In the genomic region with DNA sequence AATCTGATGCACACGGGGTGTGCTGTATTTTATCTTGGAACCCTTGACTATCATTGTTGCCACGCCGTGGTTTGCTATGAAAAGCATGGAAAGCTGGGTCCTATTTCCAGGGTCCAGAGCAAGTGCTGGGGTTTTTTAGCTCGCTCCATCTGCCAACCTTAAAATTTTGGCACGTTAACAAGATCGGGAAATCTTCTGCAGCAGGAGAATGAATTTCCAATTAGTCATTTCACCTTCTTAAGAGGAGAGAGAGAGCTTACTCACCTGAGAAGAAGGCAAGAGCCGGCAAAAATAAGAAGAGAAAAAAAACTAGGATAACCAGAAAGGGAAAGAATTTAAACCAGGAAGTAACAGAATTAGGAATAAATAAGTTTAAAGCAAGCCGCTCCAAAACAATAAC, we compare ENCODE assay signal across 19 cellular contexts.
DNase-seq lines count a peak whose midpoint lies in the region; ATAC-seq, FAIRE-seq and TF ChIP-seq lines count a peak whose summit lies in the region.
"Had no signal": no experiment of that assay in that cellular context is flagged by ENCODE, and none has a peak within 500 bp of the region (broad histone marks: within the 10 kb centered on the region; RNA-seq: fewer than 3 reads in every experiment).

No MANE protein-coding gene starts in this region.

- H2BK5ac ChIP-seq in mesendoderm (ENCODE audit: low read length), result no peak overlapping the region

- H3K79me2 ChIP-seq in mesendoderm (ENCODE audit: control insufficient read depth, insufficient read depth, low read length), result no peaks in the 10 kb centered on the region

- H3K9ac ChIP-seq in ES-I3 (ENCODE audit: low read depth, low read length), result peak overlapping the region; percentile 39; the same call in 1 of the 2 replicates
- H3K9ac ChIP-seq in mesendoderm (ENCODE audit: low read length), result no peak overlapping the region

- WGBS in mesendoderm (ENCODE audit: extremely low coverage, insufficient coverage, low lambda C conversion rate), result no CpG with 5 or more reads among the region's 8 CpGs

- H3K27me3 Mint-ChIP-seq in T-helper 2 cell treated with Interferon-gamma antibody and Interleukin-4, amounts not matched to agents 5 μg/mL and 100 μg/mL, for 36 hours (ENCODE audit: low read depth), result peaks cover 16% of the 10 kb centered on the region

- H3K4me2 ChIP-seq in mesendoderm (ENCODE audit: low read length), result no peak overlapping the region

- DNase-seq in NCI-H226 (peak; percentile 79), bronchial epithelial cell (ENCODE audit: low read depth) (peak; percentile 92), mesendoderm (peak; percentile 19), putamen (ENCODE audit: low spot score) (no peak)
- no peak for DNase-seq in T-helper 2 cell treated with Interferon-gamma antibody and Interleukin-4, amounts not matched to agents 5 μg/mL and 100 μg/mL, for 36 hours (ENCODE audit: low spot score)
- DNase-seq in stimulated activated effector memory CD8-positive, alpha-beta T cell treated with anti-CD3 and anti-CD28 coated beads, Interleukin-12 subunit alpha, Interleukin-12 subunit beta, amount 100 ng/mL, for 72 hours (ENCODE audit: low spot score in 2 of 2), result no peak
- DNase-seq: activated CD4-positive, alpha-beta T cell treated with anti-CD3 and anti-CD28 coated beads, Interleukin-2, amount 50 U/mL, for 4 hours; activated naive CD4-positive, alpha-beta T cell treated with anti-CD3 and anti-CD28 coated beads, Interleukin-2, amount 10 ng/mL, durations not matched to agents 7 days and 5 days; body of pancreas; CD4-positive, alpha-beta T cell; heart left ventricle; NCI-H2081; NCI-H510A treated with DMSO at 0.1 percent for 48 hours; nucleus accumbens; stimulated activated CD4-positive, alpha-beta T cell treated with anti-CD3 and anti-CD28 coated beads, Interleukin-2, amount 100 ng/mL, for 48 hours; substantia nigra had no signal

- no peaks in the 10 kb centered on the region for H3K4me1 Mint-ChIP-seq in T-helper 2 cell treated with Interferon-gamma antibody and Interleukin-4, amounts not matched to agents 5 μg/mL and 100 μg/mL, for 36 hours (ENCODE audit: low read depth)
- no peaks in the 10 kb centered on the region for H3K4me1 Mint-ChIP-seq in stimulated activated effector memory CD8-positive, alpha-beta T cell treated with anti-CD3 and anti-CD28 coated beads, Interleukin-12 subunit alpha, Interleukin-12 subunit beta, amount 100 ng/mL, for 72 hours
- H3K4me1 Mint-ChIP-seq: activated naive CD4-positive, alpha-beta T cell treated with anti-CD3 and anti-CD28 coated beads, Interleukin-2, amount 10 ng/mL, durations not matched to agents 7 days and 5 days had no signal

- no peak for ATAC-seq in stimulated activated effector memory CD8-positive, alpha-beta T cell treated with anti-CD3 and anti-CD28 coated beads, Interleukin-12 subunit alpha, Interleukin-12 subunit beta, amount 100 ng/mL, for 72 hours
- ATAC-seq in HG02642 (IDR thresholded peaks at IDR 0.05; ENCODE audit: poor library complexity, unreplicated experiment), result no peak
- ATAC-seq: body of pancreas, esophagus mucosa, heart left ventricle had no signal

- no peak overlapping the region for H2AK5ac ChIP-seq in mesendoderm (ENCODE audit: low read length)

- peak overlapping the region; percentile 66 for H3K27ac ChIP-seq in mesendoderm (ENCODE audit: low read depth, low read length)
- H3K27ac ChIP-seq: body of pancreas had no signal

- FAIRE-seq in bronchial epithelial cell (lab: Jason Lieb, UNC), result no peak

- no peak overlapping the region for H3K4me3 Mint-ChIP-seq in T-helper 2 cell treated with Interferon-gamma antibody and Interleukin-4, amounts not matched to agents 5 μg/mL and 100 μg/mL, for 36 hours
- H3K4me3 Mint-ChIP-seq in stimulated activated effector memory CD8-positive, alpha-beta T cell treated with anti-CD3 and anti-CD28 coated beads, Interleukin-12 subunit alpha, Interleukin-12 subunit beta, amount 100 ng/mL, for 72 hours, result no peak overlapping the region
- H3K4me3 Mint-ChIP-seq: activated naive CD4-positive, alpha-beta T cell treated with anti-CD3 and anti-CD28 coated beads, Interleukin-2, amount 10 ng/mL, durations not matched to agents 7 days and 5 days; CD4-positive, alpha-beta T cell had no signal

- H3K36me3 ChIP-seq in ES-I3 (ENCODE audit: insufficient read depth, low read length), result no peaks in the 10 kb centered on the region
- H3K36me3 ChIP-seq in bronchial epithelial cell (ENCODE audit: control insufficient read depth, insufficient read depth, low read length), result no peaks in the 10 kb centered on the region
- no peaks in the 10 kb centered on the region for H3K36me3 ChIP-seq in mesendoderm (ENCODE audit: control insufficient read depth, insufficient read depth, low read length)
- H3K36me3 ChIP-seq: heart left ventricle had no signal

- H3K56ac ChIP-seq in mesendoderm (ENCODE audit: low read length), result no peak overlapping the region

- no peak for TF ChIP-seq CTCF in bronchial epithelial cell (IDR thresholded peaks at IDR 0.05; ENCODE audit: insufficient read depth, low read length, severe bottlenecking)

- H3K23ac ChIP-seq in mesendoderm (ENCODE audit: low read length), result no peak overlapping the region

- H3K27ac Mint-ChIP-seq in T-helper 2 cell treated with Interferon-gamma antibody and Interleukin-4, amounts not matched to agents 5 μg/mL and 100 μg/mL, for 36 hours, result no peak overlapping the region
- H3K27ac Mint-ChIP-seq in stimulated activated effector memory CD8-positive, alpha-beta T cell treated with anti-CD3 and anti-CD28 coated beads, Interleukin-12 subunit alpha, Interleukin-12 subunit beta, amount 100 ng/mL, for 72 hours, result no peak overlapping the region
- H3K27ac Mint-ChIP-seq: activated naive CD4-positive, alpha-beta T cell treated with anti-CD3 and anti-CD28 coated beads, Interleukin-2, amount 10 ng/mL, durations not matched to agents 7 days and 5 days; CD4-positive, alpha-beta T cell had no signal

- H4K8ac ChIP-seq in mesendoderm (ENCODE audit: low read depth, low read length), result no peak overlapping the region

- H3K4me3 ChIP-seq in bronchial epithelial cell (ENCODE audit: low read depth, low read length) (no peak overlapping the region), mesendoderm (ENCODE audit: low read length) (no peak overlapping the region)
- H3K4me3 ChIP-seq: body of pancreas had no signal

- H4K5ac ChIP-seq in mesendoderm (ENCODE audit: low read length), result no peak overlapping the region

- no peak overlapping the region for H2BK120ac ChIP-seq in mesendoderm (ENCODE audit: low read depth, low read length)

- no peak overlapping the region for H2BK15ac ChIP-seq in mesendoderm (replicated peaks; ENCODE audit: low read depth)

- H3K9me3 ChIP-seq in ES-I3 (ENCODE audit: control insufficient read depth, insufficient read depth, low read length), result no peaks in the 10 kb centered on the region
- H3K9me3 ChIP-seq: body of pancreas, heart left ventricle had no signal

- no peaks in the 10 kb centered on the region for H3K27me3 ChIP-seq in bronchial epithelial cell (ENCODE audit: control insufficient read depth, insufficient read depth, low read length)
- no peaks in the 10 kb centered on the region for H3K27me3 ChIP-seq in mesendoderm (ENCODE audit: insufficient read depth, low read length, poor library complexity)
- H3K27me3 ChIP-seq: body of pancreas, heart left ventricle had no signal

- H3K36me3 Mint-ChIP-seq in T-helper 2 cell treated with Interferon-gamma antibody and Interleukin-4, amounts not matched to agents 5 μg/mL and 100 μg/mL, for 36 hours (ENCODE audit: low read depth), result no peaks in the 10 kb centered on the region
- H3K36me3 Mint-ChIP-seq in stimulated activated effector memory CD8-positive, alpha-beta T cell treated with anti-CD3 and anti-CD28 coated beads, Interleukin-12 subunit alpha, Interleukin-12 subunit beta, amount 100 ng/mL, for 72 hours, result no peaks in the 10 kb centered on the region
- H3K36me3 Mint-ChIP-seq: activated naive CD4-positive, alpha-beta T cell treated with anti-CD3 and anti-CD28 coated beads, Interleukin-2, amount 10 ng/mL, durations not matched to agents 7 days and 5 days had no signal

- H3K79me1 ChIP-seq in mesendoderm (ENCODE audit: low read length), result no peaks in the 10 kb centered on the region

- no peaks in the 10 kb centered on the region for H3K9me3 Mint-ChIP-seq in T-helper 2 cell treated with Interferon-gamma antibody and Interleukin-4, amounts not matched to agents 5 μg/mL and 100 μg/mL, for 36 hours
- H3K9me3 Mint-ChIP-seq in stimulated activated effector memory CD8-positive, alpha-beta T cell treated with anti-CD3 and anti-CD28 coated beads, Interleukin-12 subunit alpha, Interleukin-12 subunit beta, amount 100 ng/mL, for 72 hours, result no peaks in the 10 kb centered on the region
- H3K9me3 Mint-ChIP-seq: activated naive CD4-positive, alpha-beta T cell treated with anti-CD3 and anti-CD28 coated beads, Interleukin-2, amount 10 ng/mL, durations not matched to agents 7 days and 5 days; CD4-positive, alpha-beta T cell had no signal

- H3K4me1 ChIP-seq in ES-I3 (ENCODE audit: insufficient read depth, low read length) (peaks cover 44% of the 10 kb centered on the region), mesendoderm (ENCODE audit: control insufficient read depth, low read depth, low read length) (peaks cover 6% of the 10 kb centered on the region)
- H3K4me1 ChIP-seq: body of pancreas had no signal

- no peak overlapping the region for H3K18ac ChIP-seq in mesendoderm (ENCODE audit: low read length)

- H3K4ac ChIP-seq in mesendoderm (ENCODE audit: low read depth, low read length), result peak overlapping the region; percentile 68

Comparison
In these comparisons a context has a peak if more than half of its experiments do, and no peak if none do; other contexts are left out.
1. DNase-seq: peak in NCI-H226 (single experiment), bronchial epithelial cell (single experiment) and mesendoderm (single experiment); none in putamen (single experiment), T-helper 2 cell treated with Interferon-gamma antibody and Interleukin-4, amounts not matched to agents 5 μg/mL and 100 μg/mL, for 36 hours (single experiment) and stimulated activated effector memory CD8-positive, alpha-beta T cell treated with anti-CD3 and anti-CD28 coated beads, Interleukin-12 subunit alpha, Interleukin-12 subunit beta, amount 100 ng/mL, for 72 hours (0 of 2).